Comparison of ENCODE assay signal across 1 cellular context in genomic region chr6:129748212-129748900, GRCh38.
TF ChIP-seq lines count a peak whose summit lies in the region.

No MANE protein-coding gene starts in this region.

TF ChIP-seq in SK-N-SH, 30 proteins besides CTCF, POLR2A, EP300 and RAD21 (continued from another document):
- no peak for TF ChIP-seq ZBTB33 (IDR thresholded peaks at IDR 0.05; ENCODE audit: borderline replicate concordance, low read depth)
- 0 out of 2 replicates have a peak, but pooled peaks have one; percentile 14 for TF ChIP-seq NFIC (IDR thresholded peaks at IDR 0.05; ENCODE audit: borderline replicate concordance)
TF ChIP-seq in SK-N-SH: peak in this region for 4.
